ENCODE assay signal across 15 cellular contexts in genomic region chr18:49876536-49876935, GRCh38.
DNase-seq lines count a peak whose midpoint lies in the region; TF ChIP-seq lines count a peak whose summit lies in the region.
"Had no signal": no experiment of that assay in that cellular context is flagged by ENCODE, and none has a peak within 500 bp of the region (broad histone marks: within the 10 kb centered on the region; RNA-seq: fewer than 3 reads in every experiment).

No MANE protein-coding gene starts in this region.

- POLR2A ChIA-PET in activated CD4-positive, alpha-beta T cell treated with anti-CD3 and anti-CD28 coated beads, Interleukin-2, amount 10 ng/mL, durations not matched to agents 7 days and 5 days (lab: Charles Lee), result no interaction called here

- no peak overlapping the region for H3K27ac Mint-ChIP-seq in activated CD4-positive, alpha-beta T cell treated with anti-CD3 and anti-CD28 coated beads, Interleukin-2, amount 10 ng/mL, durations not matched to agents 7 days and 5 days
- H3K27ac Mint-ChIP-seq: B cell; CD4-positive, alpha-beta memory T cell had no signal

- H3K9me3 Mint-ChIP-seq in activated CD4-positive, alpha-beta T cell treated with anti-CD3 and anti-CD28 coated beads, Interleukin-2, amount 10 ng/mL, durations not matched to agents 7 days and 5 days, result no peaks in the 10 kb centered on the region
- H3K9me3 Mint-ChIP-seq: CD4-positive, alpha-beta memory T cell had no signal

- CTCF ChIA-PET in activated CD4-positive, alpha-beta T cell treated with anti-CD3 and anti-CD28 coated beads, Interleukin-2, amount 10 ng/mL, durations not matched to agents 7 days and 5 days (lab: Charles Lee), result interaction anchor here (1.2 kb wide), 1 partner anchor 12 kb away, joined by 3 read pairs; no protein-coding TSS in a partner anchor

- no peak for TF ChIP-seq CTCF in fibroblast of mammary gland (conservative IDR thresholded peaks at IDR 0.05; ENCODE audit: control insufficient read depth, insufficient read depth, low read depth, low read length)

- H3K36me3 Mint-ChIP-seq in activated CD4-positive, alpha-beta T cell treated with anti-CD3 and anti-CD28 coated beads, Interleukin-2, amount 10 ng/mL, durations not matched to agents 7 days and 5 days (ENCODE audit: low read depth), result no peaks in the 10 kb centered on the region
- H3K36me3 Mint-ChIP-seq: CD4-positive, alpha-beta memory T cell had no signal

- H3K4me1 Mint-ChIP-seq in activated CD4-positive, alpha-beta T cell treated with anti-CD3 and anti-CD28 coated beads, Interleukin-2, amount 10 ng/mL, durations not matched to agents 7 days and 5 days, result peaks cover 6% of the 10 kb centered on the region
- H3K4me1 Mint-ChIP-seq: B cell; CD4-positive, alpha-beta memory T cell had no signal

- no peak overlapping the region for H3K4me3 ChIP-seq in fibroblast of mammary gland (ENCODE audit: control insufficient read depth, low read depth, low read length)
- H3K4me3 ChIP-seq: HAP-1 had no signal

- DNase-seq in amniotic epithelial cell (ENCODE audit: low read depth) (peak; percentile 51), fibroblast of mammary gland (ENCODE audit: low read depth) (peak; percentile 41), iris pigment epithelial cell (ENCODE audit: low read depth) (peak; percentile 57), stromal cell of bone marrow (ENCODE audit: low read depth) (peak; percentile 6), AG08395 (ENCODE audit: low spot score) (no peak), MV-4-11 (lab: John Stamatoyannopoulos, UW) (no peak), GM03348 (ENCODE audit: low spot score) (no peak)
- DNase-seq in activated CD4-positive, alpha-beta T cell treated with anti-CD3 and anti-CD28 coated beads, Interleukin-2, amount 10 ng/mL, durations not matched to agents 7 days and 5 days, result no peak
- DNase-seq: ACHN; C1 segment of cervical spinal cord; CD4-positive, alpha-beta memory T cell; DMS79; GOT3 had no signal

- H3K27me3 Mint-ChIP-seq in activated CD4-positive, alpha-beta T cell treated with anti-CD3 and anti-CD28 coated beads, Interleukin-2, amount 10 ng/mL, durations not matched to agents 7 days and 5 days, result peaks cover 21% of the 10 kb centered on the region

- H3K4me3 Mint-ChIP-seq in activated CD4-positive, alpha-beta T cell treated with anti-CD3 and anti-CD28 coated beads, Interleukin-2, amount 10 ng/mL, durations not matched to agents 7 days and 5 days, result no peak overlapping the region
- H3K4me3 Mint-ChIP-seq: B cell; CD4-positive, alpha-beta memory T cell had no signal

Comparison
In these comparisons a context has a peak if more than half of its experiments do, and no peak if none do; other contexts are left out.
1. DNase-seq: peak in amniotic epithelial cell (single experiment), fibroblast of mammary gland (single experiment), iris pigment epithelial cell (single experiment) and stromal cell of bone marrow (single experiment); none in AG08395 (single experiment), MV-4-11 (single experiment), GM03348 (single experiment) and activated CD4-positive, alpha-beta T cell treated with anti-CD3 and anti-CD28 coated beads, Interleukin-2, amount 10 ng/mL, durations not matched to agents 7 days and 5 days (single experiment).